ENCODE assay signal across 9 cellular contexts in the genomic region with DNA sequence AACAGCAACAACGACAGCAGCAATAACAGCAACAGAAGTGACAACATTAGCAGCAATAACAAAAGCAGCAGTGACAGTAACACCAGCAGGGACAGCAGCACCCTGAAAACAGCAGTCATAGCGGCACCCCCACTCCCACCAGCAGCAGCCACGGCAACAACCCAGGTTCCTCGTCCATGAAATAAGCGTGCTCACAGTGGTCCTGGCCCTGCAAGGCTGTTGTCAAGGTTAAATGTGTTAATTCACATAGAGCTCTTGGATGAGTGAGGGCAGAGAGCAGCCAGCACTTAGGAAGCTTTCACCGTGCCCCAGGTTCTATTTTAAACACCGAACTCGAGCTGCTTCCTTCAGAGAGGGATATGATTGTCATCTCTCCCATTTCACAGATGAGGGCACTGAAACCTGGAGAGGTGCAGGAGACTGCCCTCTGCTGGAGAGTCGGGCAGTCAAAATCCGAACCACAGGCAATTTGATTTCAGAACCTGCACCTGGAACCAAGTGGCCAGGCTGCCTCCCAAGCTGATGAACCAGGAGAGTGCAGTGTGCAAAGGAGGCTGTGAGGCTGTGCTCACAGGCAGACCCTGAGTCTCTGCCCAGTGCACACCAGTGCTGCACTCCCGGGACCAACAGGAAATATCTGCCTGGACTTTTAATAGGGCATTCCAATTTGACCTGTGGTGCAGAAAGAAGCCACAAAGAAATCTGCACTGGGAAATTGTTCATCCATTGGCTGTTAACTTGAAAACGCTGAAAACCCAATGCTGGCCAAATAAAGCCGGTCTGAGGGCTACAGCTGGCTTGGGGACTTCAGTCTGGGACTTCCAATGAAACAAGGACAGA. TPM values are rescaled to one million over a fixed set of nuclear protein-coding genes. Genes with fewer than 3 reads are reported as not detected.
DNase-seq lines count a peak whose midpoint lies in the region; TF ChIP-seq lines count a peak whose summit lies in the region.
"Had no signal": no experiment of that assay in that cellular context is flagged by ENCODE, and none has a peak within 500 bp of the region (broad histone marks: within the 10 kb centered on the region; RNA-seq: fewer than 3 reads in every experiment).

No MANE protein-coding gene starts in this region.

- H3K9me3 ChIP-seq in MM.1S (replicated peaks; ENCODE audit: insufficient read depth, low read length): no peaks in the 10 kb centered on the region
- H3K9me3 ChIP-seq in colonic mucosa: no peaks in the 10 kb centered on the region

- intact Hi-C loops in activated CD4-positive, alpha-beta T cell treated with anti-CD3 and anti-CD28 coated beads, Interleukin-2, amount 10 ng/mL, durations not matched to agents 24 days and 14 days (cut with micrococcal nuclease): loop anchor here (2.0 kb wide), 1 partner anchor 155 kb away; no protein-coding TSS in a partner anchor
- intact Hi-C loops in colonic mucosa (cut with DNase I): no loop called here
- intact Hi-C loops in activated T-helper 1 cell treated with anti-CD3 and anti-CD28 coated beads, Interleukin-12 subunit alpha, Interleukin-12 subunit beta, Interleukin-2, Interleukin-4 antibody, amounts not matched to agents 30 ng/mL and 10 ng/mL and 1 ng/mL, durations not matched to agents 14 hours and 24 hours and 36 hours (cut with micrococcal nuclease): loop anchor here (1.0 kb wide), 1 partner anchor 156 kb away; no protein-coding TSS in a partner anchor

- H3K4me3 ChIP-seq in MM.1S (ENCODE audit: low read length) (no peak overlapping the region), colonic mucosa (no peak overlapping the region), retinal pigment epithelial cell (ENCODE audit: low read length) (no peak overlapping the region), coronary artery (no peak overlapping the region)

- no peak overlapping the region for H3K27ac ChIP-seq in MM.1S (ENCODE audit: low read length)
- no peak overlapping the region for H3K27ac ChIP-seq in colonic mucosa
- no peak overlapping the region for H3K27ac ChIP-seq in coronary artery

- H3K4me2 ChIP-seq in MM.1S (ENCODE audit: low read depth, low read length): no peak overlapping the region

- no peaks in the 10 kb centered on the region for H3F3A ChIP-seq in MM.1S (ENCODE audit: insufficient read depth, low read length)

- H3K9me3 Mint-ChIP-seq in activated CD4-positive, alpha-beta T cell treated with anti-CD3 and anti-CD28 coated beads, Interleukin-2, amount 10 ng/mL, durations not matched to agents 24 days and 14 days: no peaks in the 10 kb centered on the region
- no peaks in the 10 kb centered on the region for H3K9me3 Mint-ChIP-seq in activated T-helper 1 cell treated with anti-CD3 and anti-CD28 coated beads, Interleukin-12 subunit alpha, Interleukin-12 subunit beta, Interleukin-2, Interleukin-4 antibody, amounts not matched to agents 30 ng/mL and 10 ng/mL and 1 ng/mL, durations not matched to agents 14 hours and 24 hours and 36 hours

- H3K27me3 ChIP-seq in MM.1S (replicated peaks; ENCODE audit: insufficient read depth, low read length) (peaks cover 61% of the 10 kb centered on the region), colonic mucosa (no peaks in the 10 kb centered on the region)

- no peaks in the 10 kb centered on the region for H3K4me1 Mint-ChIP-seq in activated CD4-positive, alpha-beta T cell treated with anti-CD3 and anti-CD28 coated beads, Interleukin-2, amount 10 ng/mL, durations not matched to agents 24 days and 14 days
- H3K4me1 Mint-ChIP-seq in activated T-helper 1 cell treated with anti-CD3 and anti-CD28 coated beads, Interleukin-12 subunit alpha, Interleukin-12 subunit beta, Interleukin-2, Interleukin-4 antibody, amounts not matched to agents 30 ng/mL and 10 ng/mL and 1 ng/mL, durations not matched to agents 14 hours and 24 hours and 36 hours (ENCODE audit: low read depth): no peaks in the 10 kb centered on the region

- TF ChIP-seq CTCF in MM.1S (IDR thresholded peaks at IDR 0.05; ENCODE audit: low read length) (peak; percentile 62), colonic mucosa (IDR thresholded peaks at IDR 0.05) (no peak), retinal pigment epithelial cell (conservative IDR thresholded peaks at IDR 0.05; ENCODE audit: low read depth, low read length) (peak; percentile 50), coronary artery (IDR thresholded peaks at IDR 0.05) (no peak)

- H3K36me3 Mint-ChIP-seq in activated CD4-positive, alpha-beta T cell treated with anti-CD3 and anti-CD28 coated beads, Interleukin-2, amount 10 ng/mL, durations not matched to agents 24 days and 14 days (ENCODE audit: low read depth): no peaks in the 10 kb centered on the region
- no peaks in the 10 kb centered on the region for H3K36me3 Mint-ChIP-seq in activated T-helper 1 cell treated with anti-CD3 and anti-CD28 coated beads, Interleukin-12 subunit alpha, Interleukin-12 subunit beta, Interleukin-2, Interleukin-4 antibody, amounts not matched to agents 30 ng/mL and 10 ng/mL and 1 ng/mL, durations not matched to agents 14 hours and 24 hours and 36 hours (ENCODE audit: low read depth)

- H3K36me3 ChIP-seq in MM.1S (replicated peaks; ENCODE audit: insufficient read depth, low read length) (no peaks in the 10 kb centered on the region), colonic mucosa (no peaks in the 10 kb centered on the region)

- H3K27ac Mint-ChIP-seq in activated CD4-positive, alpha-beta T cell treated with anti-CD3 and anti-CD28 coated beads, Interleukin-2, amount 10 ng/mL, durations not matched to agents 24 days and 14 days: no peak overlapping the region
- H3K27ac Mint-ChIP-seq in activated T-helper 1 cell treated with anti-CD3 and anti-CD28 coated beads, Interleukin-12 subunit alpha, Interleukin-12 subunit beta, Interleukin-2, Interleukin-4 antibody, amounts not matched to agents 30 ng/mL and 10 ng/mL and 1 ng/mL, durations not matched to agents 14 hours and 24 hours and 36 hours: no peak overlapping the region

- peaks cover 1% of the 10 kb centered on the region for H3K27me3 Mint-ChIP-seq in activated CD4-positive, alpha-beta T cell treated with anti-CD3 and anti-CD28 coated beads, Interleukin-2, amount 10 ng/mL, durations not matched to agents 24 days and 14 days
- peaks cover 2% of the 10 kb centered on the region for H3K27me3 Mint-ChIP-seq in activated T-helper 1 cell treated with anti-CD3 and anti-CD28 coated beads, Interleukin-12 subunit alpha, Interleukin-12 subunit beta, Interleukin-2, Interleukin-4 antibody, amounts not matched to agents 30 ng/mL and 10 ng/mL and 1 ng/mL, durations not matched to agents 14 hours and 24 hours and 36 hours (ENCODE audit: insufficient read depth)

- H3K9me2 ChIP-seq in MM.1S (replicated peaks; ENCODE audit: insufficient read depth, low read length): no peaks in the 10 kb centered on the region

- no peak overlapping the region for H3K4me3 Mint-ChIP-seq in activated CD4-positive, alpha-beta T cell treated with anti-CD3 and anti-CD28 coated beads, Interleukin-2, amount 10 ng/mL, durations not matched to agents 24 days and 14 days
- no peak overlapping the region for H3K4me3 Mint-ChIP-seq in activated T-helper 1 cell treated with anti-CD3 and anti-CD28 coated beads, Interleukin-12 subunit alpha, Interleukin-12 subunit beta, Interleukin-2, Interleukin-4 antibody, amounts not matched to agents 30 ng/mL and 10 ng/mL and 1 ng/mL, durations not matched to agents 14 hours and 24 hours and 36 hours

- no peak overlapping the region for H2AFZ ChIP-seq in MM.1S (ENCODE audit: low read length)

- H3K9ac ChIP-seq in MM.1S (ENCODE audit: low read length) (no peak overlapping the region), colonic mucosa (ENCODE audit: low read depth in 2 of 2, low read length in 2 of 2) (no peak overlapping the region)

- peak; percentile 71 for DNase-seq in activated CD4-positive, alpha-beta T cell treated with anti-CD3 and anti-CD28 coated beads, Interleukin-2, amount 10 ng/mL, durations not matched to agents 24 days and 14 days
- DNase-seq in activated CD4-positive, alpha-beta T cell treated with anti-CD3 and anti-CD28 coated beads, Interleukin-2, amount 50 U/mL, for 4 hours: no peak
- DNase-seq in MM.1S (peak; percentile 42), colonic mucosa (peak; percentile 30), retinal pigment epithelial cell (ENCODE audit: low read depth) (no peak), coronary artery (ENCODE audit: low spot score) (no peak), mucosa of gallbladder (ENCODE audit: low spot score) (no peak)
- DNase-seq in activated T-helper 1 cell treated with anti-CD3 and anti-CD28 coated beads, Interleukin-12 subunit alpha, Interleukin-12 subunit beta, Interleukin-2, Interleukin-4 antibody, amounts not matched to agents 30 ng/mL and 10 ng/mL and 1 ng/mL, durations not matched to agents 14 hours and 24 hours and 36 hours (ENCODE audit: low spot score): no peak

- H3K79me2 ChIP-seq in MM.1S (ENCODE audit: low read length): no peaks in the 10 kb centered on the region

- H3K4me1 ChIP-seq in MM.1S (ENCODE audit: low read length) (no peaks in the 10 kb centered on the region), colonic mucosa (no peaks in the 10 kb centered on the region)

- no peaks in the 10 kb centered on the region for H4K20me1 ChIP-seq in MM.1S (ENCODE audit: insufficient read depth, low read length)

RNA-seq across cellular contexts. Expression of a gene that starts 22.9 kb away (rescaled TPM):
- total RNA-seq in activated CD4-positive, alpha-beta T cell treated with anti-CD3 and anti-CD28 coated beads, Interleukin-2, amount 10 ng/mL, durations not matched to agents 24 days and 14 days: not detected in 2 replicates
- not detected for total RNA-seq in colonic mucosa
- not detected for total RNA-seq in mucosa of gallbladder
- not detected in 2 replicates for total RNA-seq in activated T-helper 1 cell treated with anti-CD3 and anti-CD28 coated beads, Interleukin-12 subunit alpha, Interleukin-12 subunit beta, Interleukin-2, Interleukin-4 antibody, amounts not matched to agents 30 ng/mL and 10 ng/mL and 1 ng/mL, durations not matched to agents 14 hours and 24 hours and 36 hours
- total RNA-seq: T-helper 1 cell treated with Interleukin-12 subunit alpha and Interleukin-12 subunit beta and Interleukin-4 antibody, amounts not matched to agents 30 ng/mL and 1 ng/mL, for 36 hours had no signal

Comparison
In these comparisons a context has a peak if more than half of its experiments do, and no peak if none do; other contexts are left out.
1. DNase-seq: peak in activated CD4-positive, alpha-beta T cell treated with anti-CD3 and anti-CD28 coated beads, Interleukin-2, amount 10 ng/mL, durations not matched to agents 24 days and 14 days (single experiment), MM.1S (single experiment) and colonic mucosa (single experiment); none in activated CD4-positive, alpha-beta T cell treated with anti-CD3 and anti-CD28 coated beads, Interleukin-2, amount 50 U/mL, for 4 hours (0 of 2), retinal pigment epithelial cell (single experiment), coronary artery (single experiment), mucosa of gallbladder (single experiment) and activated T-helper 1 cell treated with anti-CD3 and anti-CD28 coated beads, Interleukin-12 subunit alpha, Interleukin-12 subunit beta, Interleukin-2, Interleukin-4 antibody, amounts not matched to agents 30 ng/mL and 10 ng/mL and 1 ng/mL, durations not matched to agents 14 hours and 24 hours and 36 hours (single experiment).
2. CTCF ChIP-seq: peak in MM.1S (single experiment) and retinal pigment epithelial cell (single experiment); none in colonic mucosa (single experiment) and coronary artery (single experiment).